ENCODE assay signal across 15 cellular contexts in the genomic region with DNA sequence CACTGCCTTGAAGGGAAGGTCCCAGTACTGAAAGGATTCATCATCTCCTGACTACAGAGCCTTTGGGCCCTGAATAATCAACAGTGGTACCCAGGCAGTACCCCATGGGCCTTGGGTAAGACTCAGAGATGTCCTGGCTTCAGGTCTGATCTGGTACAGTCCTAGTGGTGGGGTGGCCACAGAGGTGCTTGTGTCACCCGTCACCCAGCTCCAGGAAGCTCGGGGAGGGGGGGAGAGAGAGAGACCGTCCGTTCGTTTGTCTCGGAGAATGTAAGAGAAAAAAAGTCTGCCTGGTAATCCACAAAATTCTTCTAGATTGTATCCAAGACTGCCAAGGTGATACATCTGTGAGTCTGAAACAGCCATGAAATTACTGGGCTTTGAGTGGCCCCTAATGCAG.
DNase-seq lines count a peak whose midpoint lies in the region; TF ChIP-seq lines count a peak whose summit lies in the region.
"Had no signal": no experiment of that assay in that cellular context is flagged by ENCODE, and none has a peak within 500 bp of the region (broad histone marks: within the 10 kb centered on the region; RNA-seq: fewer than 3 reads in every experiment).

No MANE protein-coding gene starts in this region.

- no peaks in the 10 kb centered on the region for H3K4me1 Mint-ChIP-seq in neural crest cell
- H3K4me1 Mint-ChIP-seq: B cell had no signal

- DNase-seq in neural crest cell (ENCODE audit: low read depth, low spot score), result no peak
- DNase-seq in posterior vena cava (ENCODE audit: low spot score), result peak; percentile 72
- no peak for DNase-seq in NCI-H1048 (lab: John Stamatoyannopoulos, UW)
- DNase-seq in AG08395 (ENCODE audit: low spot score), result no peak
- DNase-seq in activated CD4-positive, alpha-beta T cell treated with anti-CD3 and anti-CD28 coated beads, Interleukin-2, amount 50 U/mL, for 1 hour, result no peak
- DNase-seq: 8988T; ACHN; AML-193; Caco-2; Calu3; CD4-positive, alpha-beta T cell; CD8-positive, alpha-beta T cell; DMS79 treated with DMSO at 0.1 percent for 48 hours; GF-D8 had no signal

- peaks cover 6% of the 10 kb centered on the region for H3K36me3 Mint-ChIP-seq in neural crest cell (ENCODE audit: low read depth)
- H3K36me3 Mint-ChIP-seq: CD8-positive, alpha-beta T cell had no signal

- H3K27me3 Mint-ChIP-seq in neural crest cell (ENCODE audit: low read depth), result peaks cover 2% of the 10 kb centered on the region
- H3K27me3 Mint-ChIP-seq: B cell had no signal

- H3K4me3 Mint-ChIP-seq in neural crest cell, result no peak overlapping the region
- H3K4me3 Mint-ChIP-seq: B cell; CD4-positive, alpha-beta T cell; CD8-positive, alpha-beta T cell had no signal

- no peak for TF ChIP-seq CTCF in neural crest cell (conservative IDR thresholded peaks at IDR 0.05)

- intact Hi-C loops in posterior vena cava (cut with DNase I), result no loop called here

- peak overlapping the region; percentile 79 for H3K27ac Mint-ChIP-seq in neural crest cell (ENCODE audit: unreplicated experiment)
- H3K27ac Mint-ChIP-seq: B cell; CD4-positive, alpha-beta T cell; CD8-positive, alpha-beta T cell had no signal

- H3K9me3 Mint-ChIP-seq in neural crest cell, result peaks cover 9% of the 10 kb centered on the region
